ENCODE assay signal across 15 cellular contexts in the genomic region with DNA sequence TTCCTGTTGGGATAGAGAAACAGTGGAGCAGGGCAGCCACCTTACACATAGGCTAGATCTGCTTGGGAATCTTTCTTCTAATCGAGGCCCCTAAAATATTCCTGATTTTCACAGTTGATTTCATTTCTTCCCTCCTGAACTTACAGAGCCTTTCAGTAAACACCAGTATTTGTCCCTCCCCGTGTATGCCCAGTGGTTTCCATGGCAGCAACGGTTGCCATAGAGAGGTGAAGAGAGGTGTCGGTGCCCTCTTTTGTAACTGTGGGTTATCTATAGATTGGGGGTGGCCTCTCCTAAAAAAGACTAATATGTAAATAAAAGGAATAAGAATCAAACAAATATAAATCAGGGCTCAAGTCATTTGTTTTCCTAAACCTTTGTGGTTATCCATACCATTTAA. TPM values are rescaled to one million over a fixed set of nuclear protein-coding genes. Genes with fewer than 3 reads are reported as not detected.
A peak's percentile ranks its signal among the peaks of the same experiment; 100 is the strongest.
DNase-seq lines count a peak whose midpoint lies in the region; TF ChIP-seq lines count a peak whose summit lies in the region.
"Had no signal": no experiment of that assay in that cellular context is flagged by ENCODE, and none has a peak within 500 bp of the region (broad histone marks: within the 10 kb centered on the region; RNA-seq: fewer than 3 reads in every experiment).

No MANE protein-coding gene starts in this region.

- H3K27ac ChIP-seq in H9 (ENCODE audit: insufficient read length, low read depth, low read length) (no peak overlapping the region), hepatocyte (peak overlapping the region; percentile 12), tibial artery (no peak overlapping the region)
- H3K27ac ChIP-seq: thoracic aorta had no signal

- H3K9me3 Mint-ChIP-seq in H9: no peaks in the 10 kb centered on the region

- H4K5ac ChIP-seq in H9 (ENCODE audit: insufficient read length, low read depth, low read length): no peak overlapping the region

- H3K23me2 ChIP-seq in H9 (ENCODE audit: insufficient read length, low read depth, low read length, poor library complexity, severe bottlenecking): no peaks in the 10 kb centered on the region

- no peak overlapping the region for H2BK5ac ChIP-seq in H9 (ENCODE audit: insufficient read length, low read length)

- no peaks in the 10 kb centered on the region for H3K79me1 ChIP-seq in H9 (ENCODE audit: insufficient read depth, low read depth, low read length, poor library complexity, severe bottlenecking)

- H4K91ac ChIP-seq in H9 (ENCODE audit: insufficient read length, low read depth, low read length): no peak overlapping the region

- H3K4me1 ChIP-seq in H9 (ENCODE audit: insufficient read depth, low read length): no peaks in the 10 kb centered on the region
- no peaks in the 10 kb centered on the region for H3K4me1 ChIP-seq in hepatocyte (ENCODE audit: insufficient read depth)
- no peaks in the 10 kb centered on the region for H3K4me1 ChIP-seq in tibial artery

- H3K9me3 ChIP-seq in H9 (ENCODE audit: control insufficient read depth, low read depth, low read length) (no peaks in the 10 kb centered on the region), hepatocyte (ENCODE audit: low read depth) (no peaks in the 10 kb centered on the region), tibial artery (no peaks in the 10 kb centered on the region)
- H3K9me3 ChIP-seq: Caco-2, thoracic aorta had no signal

- H3K79me2 ChIP-seq in H9 (ENCODE audit: insufficient read depth, low read length) (no peaks in the 10 kb centered on the region), hepatocyte (no peaks in the 10 kb centered on the region)

- H3K27me3 Mint-ChIP-seq in H9 (ENCODE audit: low read depth): peaks cover 2% of the 10 kb centered on the region; the same call in 1 of the 2 replicates

- H3K4me1 Mint-ChIP-seq in H9: peaks cover 11 to 13% of the 10 kb centered on the region in 2 experiments
- H3K4me1 Mint-ChIP-seq: T-helper 17 cell had no signal

- H3K9ac ChIP-seq in H9 (ENCODE audit: extremely low read depth, insufficient read length, low read length): no peak overlapping the region

- no peaks in the 10 kb centered on the region for H3K27me3 ChIP-seq in H9 (ENCODE audit: insufficient read depth, low read length)
- no peaks in the 10 kb centered on the region for H3K27me3 ChIP-seq in hepatocyte
- H3K27me3 ChIP-seq in tibial artery: peaks cover 0 to 2% of the 10 kb centered on the region in 2 donors

- H3K36me3 ChIP-seq in hepatocyte (replicated peaks; ENCODE audit: insufficient read depth, low read depth) (no peaks in the 10 kb centered on the region), tibial artery (no peaks in the 10 kb centered on the region)
- H3K36me3 ChIP-seq: thoracic aorta had no signal

- H3K23ac ChIP-seq in H9 (ENCODE audit: insufficient read length, low read depth, low read length): no peak overlapping the region

- WGBS in H9 (ENCODE audit: extremely low coverage, insufficient read length, low lambda C conversion rate): no CpG with 5 or more reads among the region's 4 CpGs
- WGBS in hepatocyte (ENCODE audit: low lambda C conversion rate, missing lambda C conversion rate): 38% methylated on average over 4 of the region's 4 CpGs

- DNase-seq in COR-L47 (lab: John Stamatoyannopoulos, UW): peak; percentile 70
- no peak for DNase-seq in H9
- peak; percentile 20 for DNase-seq in NCI-H2227 treated with DMSO at 0.1 percent for 48 hours (lab: John Stamatoyannopoulos, UW)
- no peak for DNase-seq in hepatocyte (ENCODE audit: low spot score)
- no peak for DNase-seq in tibial artery
- DNase-seq in T-helper 9 cell: no peak
- no peak for DNase-seq in HuH-7 (ENCODE audit: low spot score)
- no peak for DNase-seq in HK-2 (ENCODE audit: unreplicated experiment)
- DNase-seq: activated CD8-positive, alpha-beta memory T cell treated with anti-CD3 and anti-CD28 coated beads, Interleukin-2, amount 10 ng/mL, durations not matched to agents 7 days and 5 days; activated effector memory CD4-positive, alpha-beta T cell treated with Interleukin-2 at 50 U/mL for 16 hours; IMR-90; Right ventricle myocardium superior; T-helper 17 cell had no signal

- H2AK5ac ChIP-seq in H9 (ENCODE audit: insufficient read length, low read length): no peak overlapping the region

- no peak for TF ChIP-seq CTCF in H9 (conservative IDR thresholded peaks at IDR 0.05)
- TF ChIP-seq CTCF in hepatocyte (IDR thresholded peaks at IDR 0.05; ENCODE audit: poor library complexity): no peak
- no peak for TF ChIP-seq CTCF in tibial artery (IDR thresholded peaks at IDR 0.05)

- H3K56ac ChIP-seq in H9 (ENCODE audit: insufficient read length, low read depth, low read length): no peak overlapping the region

- H4K8ac ChIP-seq in H9 (replicated peaks; ENCODE audit: insufficient read length, low read depth, low read length): no peak overlapping the region

- no peak overlapping the region for H3K18ac ChIP-seq in H9 (ENCODE audit: insufficient read length, low read depth, low read length)

- peaks cover 0 to 2% (median 0%) of the 10 kb centered on the region in 3 experiments; a peak in 1 of 7 replicates for H3K36me3 Mint-ChIP-seq in H9 (ENCODE audit: insufficient read depth in 1 of 3, low read depth in 3 of 3)
- H3K36me3 Mint-ChIP-seq: activated CD8-positive, alpha-beta memory T cell treated with anti-CD3 and anti-CD28 coated beads, Interleukin-2, amount 10 ng/mL, durations not matched to agents 7 days and 5 days had no signal

- no peak overlapping the region for H3K4me3 Mint-ChIP-seq in H9
- H3K4me3 Mint-ChIP-seq: activated CD8-positive, alpha-beta memory T cell treated with anti-CD3 and anti-CD28 coated beads, Interleukin-2, amount 10 ng/mL, durations not matched to agents 7 days and 5 days; T-helper 17 cell had no signal

- no peak overlapping the region; the same call in 1 of the 2 replicates for H3K14ac ChIP-seq in H9 (ENCODE audit: insufficient read depth, low read length)

- no peak overlapping the region for H3K4me3 ChIP-seq in hepatocyte
- H3K4me3 ChIP-seq in tibial artery: no peak overlapping the region
- H3K4me3 ChIP-seq: thoracic aorta had no signal

- H4K20me1 ChIP-seq in H9 (ENCODE audit: control insufficient read depth, insufficient read depth, insufficient read length): no peaks in the 10 kb centered on the region
- H4K20me1 ChIP-seq in hepatocyte (ENCODE audit: insufficient read depth, poor library complexity, severe bottlenecking): no peaks in the 10 kb centered on the region

- no peak overlapping the region for H2BK15ac ChIP-seq in H9 (ENCODE audit: low read depth, low read length)

- no peak overlapping the region for H2AFZ ChIP-seq in H9 (ENCODE audit: low read length)
- H2AFZ ChIP-seq in hepatocyte: no peak overlapping the region

- intact Hi-C loops in tibial artery (cut with DNase I; ENCODE audit: low total_unique reads): no loop called here

- peak overlapping the region in 2 of 3 experiments; percentile 10 to 62; a peak in 1 of 7 replicates for H3K27ac Mint-ChIP-seq in H9
- H3K27ac Mint-ChIP-seq: activated CD8-positive, alpha-beta memory T cell treated with anti-CD3 and anti-CD28 coated beads, Interleukin-2, amount 10 ng/mL, durations not matched to agents 7 days and 5 days; T-helper 17 cell had no signal

- H3K4ac ChIP-seq in H9 (ENCODE audit: low read depth, low read length): no peak overlapping the region

- H2BK120ac ChIP-seq in H9 (ENCODE audit: low read depth, low read length, poor library complexity, severe bottlenecking): peak overlapping the region; percentile 23

- H2BK12ac ChIP-seq in H9 (ENCODE audit: insufficient read length, low read depth, low read length): no peak overlapping the region

- no peaks in the 10 kb centered on the region for H3K9me2 ChIP-seq in hepatocyte (replicated peaks; ENCODE audit: insufficient read depth)

- H3K4me2 ChIP-seq in H9 (ENCODE audit: insufficient read depth, insufficient read length, low read length): no peak overlapping the region
- H3K4me2 ChIP-seq in hepatocyte: no peak overlapping the region

- no peak overlapping the region for H2BK20ac ChIP-seq in H9 (ENCODE audit: low read depth, low read length, poor library complexity, severe bottlenecking)

- H3T11ph ChIP-seq in H9 (ENCODE audit: low read length): no peak overlapping the region

RNA-seq across cellular contexts. Expression of gene LIPG, which starts 35.3 kb away (rescaled TPM):
- total RNA-seq in H9 (2021) (4.4 and 6.1 TPM in 2 replicates), hepatocyte (75.2 and 85.2 TPM in 2 replicates)
- polyA plus RNA-seq in hepatocyte: 36.9 and 43.4 TPM in 2 replicates
- total RNA-seq: T-helper 17 cell had no signal

Comparison
In these comparisons a context has a peak if more than half of its experiments do, and no peak if none do; other contexts are left out.
1. DNase-seq: peak in COR-L47 (single experiment) and NCI-H2227 treated with DMSO at 0.1 percent for 48 hours (single experiment); none in H9 (single experiment), hepatocyte (single experiment), tibial artery (0 of 2), T-helper 9 cell (single experiment), HuH-7 (single experiment) and HK-2 (single experiment).
2. RNA of gene LIPG, which starts 35.3 kb away (total RNA-seq): 75.2 to 85.2 TPM in hepatocyte; 4.4 to 6.1 TPM in H9; every median in the first group is over 10 times any median in the second.